ENCODE assay signal across 1 cellular context in the genomic region with DNA sequence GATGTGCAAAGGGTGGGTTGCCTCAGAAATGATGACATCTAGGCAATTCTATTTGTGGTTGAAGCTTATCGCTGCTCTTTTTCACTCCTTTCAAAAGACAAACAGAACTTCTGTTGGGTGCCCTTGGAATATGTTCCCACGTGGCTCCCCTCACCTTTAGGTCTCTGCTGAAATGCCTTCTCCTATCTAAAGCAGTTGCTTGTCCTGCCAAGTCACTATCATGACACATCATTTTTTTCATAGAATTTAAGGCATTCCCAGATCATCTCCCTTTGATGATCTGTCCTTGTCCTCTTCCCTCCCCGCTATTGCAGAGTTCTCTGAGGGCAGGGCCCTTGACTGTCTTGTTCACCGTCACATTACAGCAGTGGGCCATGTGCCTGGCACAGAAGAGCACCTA.
TF ChIP-seq lines count a peak whose summit lies in the region.

No MANE protein-coding gene starts in this region.

TF ChIP-seq in K562, 482 proteins besides CTCF, POLR2A, EP300 and RAD21 (continued from another document):
- TF ChIP-seq, protein P1, sequence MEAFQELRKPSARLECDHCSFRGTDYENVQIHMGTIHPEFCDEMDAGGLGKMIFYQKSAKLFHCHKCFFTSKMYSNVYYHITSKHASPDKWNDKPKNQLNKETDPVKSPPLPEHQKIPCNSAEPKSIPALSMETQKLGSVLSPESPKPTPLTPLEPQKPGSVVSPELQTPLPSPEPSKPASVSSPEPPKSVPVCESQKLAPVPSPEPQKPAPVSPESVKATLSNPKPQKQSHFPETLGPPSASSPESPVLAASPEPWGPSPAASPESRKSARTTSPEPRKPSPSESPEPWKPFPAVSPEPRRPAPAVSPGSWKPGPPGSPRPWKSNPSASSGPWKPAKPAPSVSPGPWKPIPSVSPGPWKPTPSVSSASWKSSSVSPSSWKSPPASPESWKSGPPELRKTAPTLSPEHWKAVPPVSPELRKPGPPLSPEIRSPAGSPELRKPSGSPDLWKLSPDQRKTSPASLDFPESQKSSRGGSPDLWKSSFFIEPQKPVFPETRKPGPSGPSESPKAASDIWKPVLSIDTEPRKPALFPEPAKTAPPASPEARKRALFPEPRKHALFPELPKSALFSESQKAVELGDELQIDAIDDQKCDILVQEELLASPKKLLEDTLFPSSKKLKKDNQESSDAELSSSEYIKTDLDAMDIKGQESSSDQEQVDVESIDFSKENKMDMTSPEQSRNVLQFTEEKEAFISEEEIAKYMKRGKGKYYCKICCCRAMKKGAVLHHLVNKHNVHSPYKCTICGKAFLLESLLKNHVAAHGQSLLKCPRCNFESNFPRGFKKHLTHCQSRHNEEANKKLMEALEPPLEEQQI (IDR thresholded peaks at IDR 0.05), result no peak
- no peak for TF ChIP-seq CBX1 (IDR thresholded peaks at IDR 0.05; ENCODE audit: low read depth)
- TF ChIP-seq, protein P2, sequence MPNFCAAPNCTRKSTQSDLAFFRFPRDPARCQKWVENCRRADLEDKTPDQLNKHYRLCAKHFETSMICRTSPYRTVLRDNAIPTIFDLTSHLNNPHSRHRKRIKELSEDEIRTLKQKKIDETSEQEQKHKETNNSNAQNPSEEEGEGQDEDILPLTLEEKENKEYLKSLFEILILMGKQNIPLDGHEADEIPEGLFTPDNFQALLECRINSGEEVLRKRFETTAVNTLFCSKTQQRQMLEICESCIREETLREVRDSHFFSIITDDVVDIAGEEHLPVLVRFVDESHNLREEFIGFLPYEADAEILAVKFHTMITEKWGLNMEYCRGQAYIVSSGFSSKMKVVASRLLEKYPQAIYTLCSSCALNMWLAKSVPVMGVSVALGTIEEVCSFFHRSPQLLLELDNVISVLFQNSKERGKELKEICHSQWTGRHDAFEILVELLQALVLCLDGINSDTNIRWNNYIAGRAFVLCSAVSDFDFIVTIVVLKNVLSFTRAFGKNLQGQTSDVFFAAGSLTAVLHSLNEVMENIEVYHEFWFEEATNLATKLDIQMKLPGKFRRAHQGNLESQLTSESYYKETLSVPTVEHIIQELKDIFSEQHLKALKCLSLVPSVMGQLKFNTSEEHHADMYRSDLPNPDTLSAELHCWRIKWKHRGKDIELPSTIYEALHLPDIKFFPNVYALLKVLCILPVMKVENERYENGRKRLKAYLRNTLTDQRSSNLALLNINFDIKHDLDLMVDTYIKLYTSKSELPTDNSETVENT (CRISPR knock-in tag; IDR thresholded peaks at IDR 0.05), result no peak
TF ChIP-seq in K562: peak in this region for 8.
